Comparison of ENCODE assay signal across 21 cellular contexts in genomic region chr3:82281205-82281604, GRCh38.
DNase-seq lines count a peak whose midpoint lies in the region; ATAC-seq lines count a peak whose summit lies in the region.
"Had no signal": no experiment of that assay in that cellular context is flagged by ENCODE, and none has a peak within 500 bp of the region (broad histone marks: within the 10 kb centered on the region; RNA-seq: fewer than 3 reads in every experiment).

No MANE protein-coding gene starts in this region.

- ATAC-seq in HG03432 (IDR thresholded peaks at IDR 0.05; ENCODE audit: unreplicated experiment) = no peak
- ATAC-seq: body of pancreas, left colon, psoas muscle, T-cell had no signal

- H3K4me1 Mint-ChIP-seq in T-helper 2 cell treated with Interferon-gamma antibody and Interleukin-4, amounts not matched to agents 5 μg/mL and 100 μg/mL, for 36 hours (ENCODE audit: low read depth) = no peaks in the 10 kb centered on the region
- H3K4me1 Mint-ChIP-seq: T-cell had no signal

- peaks cover 11% of the 10 kb centered on the region for H3K9me3 Mint-ChIP-seq in T-helper 2 cell treated with Interferon-gamma antibody and Interleukin-4, amounts not matched to agents 5 μg/mL and 100 μg/mL, for 36 hours

- in situ Hi-C loops in T47D (cut with HindIII; ENCODE audit: low pct_unique_long_range_greater_than_20kb, low sequenced_read_pairs) = no loop called here

- no peak overlapping the region for H3K27ac Mint-ChIP-seq in T-helper 2 cell treated with Interferon-gamma antibody and Interleukin-4, amounts not matched to agents 5 μg/mL and 100 μg/mL, for 36 hours
- H3K27ac Mint-ChIP-seq: activated naive CD4-positive, alpha-beta T cell treated with anti-CD3 and anti-CD28 coated beads for 36 hours; HFFc6; T-cell had no signal

- H3K4me3 Mint-ChIP-seq in T-helper 2 cell treated with Interferon-gamma antibody and Interleukin-4, amounts not matched to agents 5 μg/mL and 100 μg/mL, for 36 hours = no peak overlapping the region
- H3K4me3 Mint-ChIP-seq: activated naive CD4-positive, alpha-beta T cell treated with anti-CD3 and anti-CD28 coated beads for 36 hours; HFFc6; T-cell had no signal

- DNase-seq in COLO829 (ENCODE audit: low spot score) = peak; percentile 14
- DNase-seq in OCI-M1 (lab: John Stamatoyannopoulos, UW) = peak; percentile 1
- peak; percentile 3 to 60 for DNase-seq in T47D (ENCODE audit: low read depth in 1 of 2, low spot score in 1 of 2)
- peak; percentile 62 for DNase-seq in left kidney (ENCODE audit: low read depth, low spot score)
- DNase-seq in NCI-H187 treated with DMSO at 0.1 percent for 48 hours (lab: John Stamatoyannopoulos, UW) = no peak
- no peak for DNase-seq in T-helper 2 cell treated with Interferon-gamma antibody and Interleukin-4, amounts not matched to agents 5 μg/mL and 100 μg/mL, for 36 hours (ENCODE audit: low spot score)
- no peak for DNase-seq in activated gamma-delta T cell treated with Interleukin-2 at 50 U/mL for 16 hours
- DNase-seq: activated CD4-positive, alpha-beta T cell treated with anti-CD3 and anti-CD28 coated beads, Interleukin-2, amount 50 U/mL, for 48 hours; activated naive CD4-positive, alpha-beta T cell treated with anti-CD3 and anti-CD28 coated beads for 36 hours; activated T-cell treated with anti-CD3 and anti-CD28 coated beads for 4 hours; body of pancreas; cortex of kidney; foreskin melanocyte; HFFc6; left colon; NCI-H2029; NK-92 treated with Interleukin-12 subunit alpha and Interleukin-12 subunit beta, amount 100 ng/mL, for 24 hours; psoas muscle; stimulated activated CD4-positive, alpha-beta T cell treated with anti-CD3 and anti-CD28 coated beads, Interleukin-4, amount 100 ng/mL, for 24 hours; T-cell had no signal

- no peaks in the 10 kb centered on the region for H3K36me3 Mint-ChIP-seq in T-helper 2 cell treated with Interferon-gamma antibody and Interleukin-4, amounts not matched to agents 5 μg/mL and 100 μg/mL, for 36 hours (ENCODE audit: low read depth)
- H3K36me3 Mint-ChIP-seq: T-cell had no signal

- no peaks in the 10 kb centered on the region for H3K27me3 Mint-ChIP-seq in T-helper 2 cell treated with Interferon-gamma antibody and Interleukin-4, amounts not matched to agents 5 μg/mL and 100 μg/mL, for 36 hours (ENCODE audit: low read depth)
- H3K27me3 Mint-ChIP-seq: T-cell had no signal

Comparison
In these comparisons a context has a peak if more than half of its experiments do, and no peak if none do; other contexts are left out.
1. DNase-seq: peak in COLO829 (single experiment), OCI-M1 (single experiment), T47D (2 of 2) and left kidney (single experiment); none in NCI-H187 treated with DMSO at 0.1 percent for 48 hours (single experiment), T-helper 2 cell treated with Interferon-gamma antibody and Interleukin-4, amounts not matched to agents 5 μg/mL and 100 μg/mL, for 36 hours (single experiment) and activated gamma-delta T cell treated with Interleukin-2 at 50 U/mL for 16 hours (single experiment).